Comparison of ENCODE assay signal across 1 cellular context in the genomic region with DNA sequence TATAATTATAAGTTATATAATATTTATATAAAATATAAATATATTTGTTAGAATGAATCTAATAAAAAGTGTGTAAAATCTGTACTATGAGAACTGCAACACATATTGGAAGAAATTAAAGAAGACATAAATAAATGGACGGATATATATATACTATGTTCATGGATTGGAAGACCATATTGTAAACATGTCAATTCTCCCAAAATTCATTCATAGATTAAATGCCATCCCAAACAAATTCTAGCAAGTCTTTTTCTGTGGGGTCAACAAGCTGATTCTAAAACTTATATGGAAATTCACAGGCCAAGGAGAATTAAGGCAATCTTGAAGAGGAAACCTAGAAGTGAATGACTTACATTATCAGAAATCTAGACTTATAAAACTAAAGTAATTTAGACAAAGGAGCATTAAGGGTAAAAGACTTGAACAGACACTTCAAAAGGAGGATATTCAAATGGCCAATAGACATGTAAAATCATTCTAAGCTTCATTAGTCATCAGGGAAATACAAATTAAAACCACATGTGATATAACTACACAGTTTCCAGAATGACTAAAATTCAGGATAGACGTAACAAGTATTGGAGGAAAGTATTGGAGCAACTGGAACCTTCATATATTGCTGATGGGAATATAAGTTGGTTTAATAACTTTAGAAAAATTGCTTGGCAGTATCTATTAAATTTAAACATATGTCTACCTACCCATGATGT.
TF ChIP-seq lines count a peak whose summit lies in the region.

No MANE protein-coding gene starts in this region.

TF ChIP-seq in HEK293, 187 proteins besides CTCF, POLR2A, EP300 and RAD21:
- no peak for TF ChIP-seq MZF1 (tag by site-specific recombination; IDR thresholded peaks at IDR 0.05; ENCODE audit: borderline replicate concordance)
- TF ChIP-seq KLF9 (tag by site-specific recombination; IDR thresholded peaks at IDR 0.05; ENCODE audit: low read depth) = no peak
- no peak for TF ChIP-seq ZNF292 (tag by site-specific recombination; IDR thresholded peaks at IDR 0.05; ENCODE audit: borderline replicate concordance, low read depth)
- TF ChIP-seq ZNF248 (tag by site-specific recombination; IDR thresholded peaks at IDR 0.05) = peak; percentile 94
- no peak for TF ChIP-seq ZNF830 (tag by site-specific recombination; IDR thresholded peaks at IDR 0.05; ENCODE audit: low read depth)
